1 cellular context compared by ENCODE assay signal in genomic region chr12:117466677-117467362, GRCh38.
A peak's percentile ranks its signal among the peaks of the same experiment; 100 is the strongest.
TF ChIP-seq lines count a peak whose summit lies in the region.

No MANE protein-coding gene starts in this region.

TF ChIP-seq in HepG2, 621 proteins besides CTCF, POLR2A, EP300 and RAD21 (continued from another document and continues in another):
- TF ChIP-seq PAXIP1 (CRISPR knock-in tag; conservative IDR thresholded peaks at IDR 0.05) = peak; percentile 43; the same call in 1 of the 2 replicates
- no peak for TF ChIP-seq ATF6 (CRISPR knock-in tag; conservative IDR thresholded peaks at IDR 0.05)
- TF ChIP-seq BATF2 (CRISPR knock-in tag; IDR thresholded peaks at IDR 0.05) = no peak
- TF ChIP-seq ZNF441 (CRISPR knock-in tag; IDR thresholded peaks at IDR 0.05; ENCODE audit: borderline replicate concordance) = 0 out of 2 replicates have a peak, but pooled peaks have one; percentile 42
- no peak for TF ChIP-seq ZBTB39 (CRISPR knock-in tag; IDR thresholded peaks at IDR 0.05)
- peak; percentile 45; the same call in 1 of the 2 replicates for TF ChIP-seq PATZ1 (CRISPR knock-in tag; IDR thresholded peaks at IDR 0.05)
- no peak for TF ChIP-seq TFDP2 (CRISPR knock-in tag; IDR thresholded peaks at IDR 0.05)
- no peak for TF ChIP-seq USF2 (IDR thresholded peaks at IDR 0.05; ENCODE audit: low read depth, low read length)
- TF ChIP-seq USF2 (CRISPR knock-in tag; IDR thresholded peaks at IDR 0.05; ENCODE audit: borderline replicate concordance) = no peak
- no peak for TF ChIP-seq HES4 (CRISPR knock-in tag; IDR thresholded peaks at IDR 0.05; ENCODE audit: borderline replicate concordance)
- no peak for TF ChIP-seq TBP (CRISPR knock-in tag; IDR thresholded peaks at IDR 0.05)
- 0 out of 2 replicates have a peak, but pooled peaks have one; percentile 18 for TF ChIP-seq SAP130 (CRISPR knock-in tag; IDR thresholded peaks at IDR 0.05; ENCODE audit: low read depth)
- TF ChIP-seq PPARG (CRISPR knock-in tag; conservative IDR thresholded peaks at IDR 0.05) = 0 out of 2 replicates have a peak, but pooled peaks have one; percentile 21
- no peak for TF ChIP-seq MLX (CRISPR knock-in tag; IDR thresholded peaks at IDR 0.05)
- TF ChIP-seq SNAI1 (CRISPR knock-in tag; IDR thresholded peaks at IDR 0.05; ENCODE audit: borderline replicate concordance) = no peak
- TF ChIP-seq ZNF282 (IDR thresholded peaks at IDR 0.05; ENCODE audit: partially characterized antibody) = no peak
- TF ChIP-seq MEIS2 (CRISPR knock-in tag; IDR thresholded peaks at IDR 0.05) = peak; percentile 53; the same call in 1 of the 2 replicates
- no peak for TF ChIP-seq CEBPZ (IDR thresholded peaks at IDR 0.05; ENCODE audit: low read length)
- no peak for TF ChIP-seq ARHGAP35 (CRISPR knock-in tag; IDR thresholded peaks at IDR 0.05; ENCODE audit: borderline replicate concordance)
- peak; percentile 87 for TF ChIP-seq CREB1 (IDR thresholded peaks at IDR 0.05)
- 0 out of 2 replicates have a peak, but pooled peaks have one; percentile 42 for TF ChIP-seq CREB1 (CRISPR knock-in tag; IDR thresholded peaks at IDR 0.05)
- no peak for TF ChIP-seq EED (CRISPR knock-in tag; IDR thresholded peaks at IDR 0.05)
- no peak for TF ChIP-seq XBP1 (CRISPR knock-in tag; IDR thresholded peaks at IDR 0.05)
- peak; percentile 98 for TF ChIP-seq ATF7 (IDR thresholded peaks at IDR 0.05)
- peak; percentile 85; the same call in 1 of the 2 replicates for TF ChIP-seq ATF7 (CRISPR knock-in tag; IDR thresholded peaks at IDR 0.05)
- no peak for TF ChIP-seq ZBTB33 (CRISPR knock-in tag; IDR thresholded peaks at IDR 0.05)
- no peak for TF ChIP-seq MBD4 (IDR thresholded peaks at IDR 0.05; ENCODE audit: borderline replicate concordance, low read length)
- TF ChIP-seq TFAP4 (IDR thresholded peaks at IDR 0.05; ENCODE audit: borderline replicate concordance, low read depth) = peak; percentile 64; the same call in 1 of the 2 replicates
- no peak for TF ChIP-seq RBAK (CRISPR knock-in tag; IDR thresholded peaks at IDR 0.05)
- no peak for TF ChIP-seq ZNF101 (CRISPR knock-in tag; IDR thresholded peaks at IDR 0.05; ENCODE audit: borderline replicate concordance, low read depth)
- peak; percentile 75 for TF ChIP-seq ZSCAN25 (CRISPR knock-in tag; IDR thresholded peaks at IDR 0.05)
- TF ChIP-seq HMG20A (CRISPR knock-in tag; IDR thresholded peaks at IDR 0.05; ENCODE audit: borderline replicate concordance) = no peak
- peak; percentile 81 for TF ChIP-seq JUND (CRISPR knock-in tag; IDR thresholded peaks at IDR 0.05)
